In genomic region chr1:176852124-176852523, GRCh38 we compare ENCODE assay signal across 29 cellular contexts.
DNase-seq lines count a peak whose midpoint lies in the region; ATAC-seq, FAIRE-seq and TF ChIP-seq lines count a peak whose summit lies in the region.
"Had no signal": no experiment of that assay in that cellular context is flagged by ENCODE, and none has a peak within 500 bp of the region (broad histone marks: within the 10 kb centered on the region; RNA-seq: fewer than 3 reads in every experiment).

No MANE protein-coding gene starts in this region.

- H3K27ac ChIP-seq in K562 (ENCODE audit: extremely low read depth, low read depth, low read length) (no peak overlapping the region), upper lobe of left lung (no peak overlapping the region)
- H3K27ac ChIP-seq: 22Rv1; A549; BLaER1; BLaER1 treated with 17β-estradiol and CSF1 and Interleukin-3, amounts not matched to agents 10 nM and 100 nM; C4-2B had no signal

- ATAC-seq in K562 = no peak
- ATAC-seq in upper lobe of left lung (ENCODE audit: low FRiP score in 2 of 2) = no peak
- ATAC-seq: A549; CD8-positive, alpha-beta T cell had no signal

- no peak overlapping the region for H2AFZ ChIP-seq in K562 (ENCODE audit: low read depth, low read length)

- H3K9ac ChIP-seq in K562 (ENCODE audit: insufficient read depth in 1 of 2, low read depth in 2 of 2, low read length in 2 of 2) = no peak overlapping the region
- H3K9ac ChIP-seq: BLaER1; BLaER1 treated with 17β-estradiol and CSF1 and Interleukin-3, amounts not matched to agents 10 nM and 100 nM had no signal

- 82% methylated on average over 3 of the region's 3 CpGs for WGBS in K562 (ENCODE audit: insufficient coverage, low coverage, missing lambda C conversion rate)
- WGBS in upper lobe of left lung, 2 donors = 89% methylated on average over 3 of the region's 3 CpGs

- H4K20me1 ChIP-seq in K562 (replicated peaks; ENCODE audit: control insufficient read depth, insufficient read depth, low read length) = no peaks in the 10 kb centered on the region
- H4K20me1 ChIP-seq: BLaER1; BLaER1 treated with 17β-estradiol and CSF1 and Interleukin-3, amounts not matched to agents 10 nM and 100 nM had no signal

- H3K4me1 ChIP-seq in K562 (replicated peaks in 1 of 2; ENCODE audit: control insufficient read depth in 2 of 2, insufficient read depth in 2 of 2, low read length in 2 of 2) (peaks cover 12 to 32% of the 10 kb centered on the region in 2 experiments), upper lobe of left lung (no peaks in the 10 kb centered on the region)
- H3K4me1 ChIP-seq: A549; BLaER1; BLaER1 treated with 17β-estradiol and CSF1 and Interleukin-3, amounts not matched to agents 10 nM and 100 nM; Caco-2 had no signal

- in situ Hi-C loops in K562 (cut with MboI) = no loop called here

- CTCF ChIA-PET in K562 (lab: Yijun Ruan, JAX; ENCODE audit: low intra/inter-chr PET ratio) = no interaction called here

- H3K9me1 ChIP-seq in K562 (ENCODE audit: control insufficient read depth, insufficient read depth, low read length) = no peaks in the 10 kb centered on the region

- POLR2A ChIA-PET in K562 (lab: Yijun Ruan, JAX) = no interaction called here

- no peak for TF ChIP-seq RAD21 in K562 (CRISPR knock-in tag; conservative IDR thresholded peaks at IDR 0.05 in 1 of 2, IDR thresholded peaks at IDR 0.05 in 1 of 2)

- H3K36me3 ChIP-seq in K562 (ENCODE audit: control insufficient read depth, insufficient read depth, low read length) (no peaks in the 10 kb centered on the region), upper lobe of left lung (no peaks in the 10 kb centered on the region)
- H3K36me3 ChIP-seq: BE2C; BLaER1; BLaER1 treated with 17β-estradiol and CSF1 and Interleukin-3, amounts not matched to agents 10 nM and 100 nM had no signal

- H3K27me3 ChIP-seq in K562 (ENCODE audit: control insufficient read depth in 2 of 2, insufficient read depth in 2 of 2, low read length in 2 of 2) (no peaks in the 10 kb centered on the region), upper lobe of left lung (no peaks in the 10 kb centered on the region)
- H3K27me3 ChIP-seq: BE2C; BLaER1; BLaER1 treated with 17β-estradiol and CSF1 and Interleukin-3, amounts not matched to agents 10 nM and 100 nM had no signal

- intact Hi-C loops in K562 (cut with micrococcal nuclease) = no loop called here

- H3K4me3 ChIP-seq in K562 (no peak overlapping the region), upper lobe of left lung (no peak overlapping the region)
- H3K4me3 ChIP-seq: A549; BLaER1; BLaER1 treated with 17β-estradiol and CSF1 and Interleukin-3, amounts not matched to agents 10 nM and 100 nM had no signal

- no TSS peak for BruUV-seq in K562 (replicated peaks; lab: Mats Ljungman, UMichigan)

- FAIRE-seq in K562 (lab: Jason Lieb, UNC) = no peak
- FAIRE-seq: A204.1, A549, D721Med had no signal

- TF ChIP-seq EP300 in K562 (IDR thresholded peaks at IDR 0.05; ENCODE audit: low read length) (no peak), upper lobe of left lung (IDR thresholded peaks at IDR 0.05) (no peak)

- TF ChIP-seq CTCF in K562 (IDR thresholded peaks at IDR 0.05 in 2 of 3, conservative IDR thresholded peaks at IDR 0.05 in 1 of 3; ENCODE audit: insufficient read depth in 2 of 3, low read depth in 1 of 3, low read length in 3 of 3) (no peak), upper lobe of left lung (IDR thresholded peaks at IDR 0.05) (no peak)

- TF ChIP-seq POLR2A in K562 (conservative IDR thresholded peaks at IDR 0.05) (no peak), upper lobe of left lung (IDR thresholded peaks at IDR 0.05) (no peak)

- H3K79me2 ChIP-seq in K562 (ENCODE audit: control insufficient read depth, insufficient read depth, low read length) = no peaks in the 10 kb centered on the region

- DNase-seq in K562 (ENCODE audit: extremely low read depth in 1 of 4, low spot score in 3 of 4) = no peak
- no peak for DNase-seq in upper lobe of left lung
- DNase-seq: 8988T; ACHN; AML-193; BE2C; C1 segment of cervical spinal cord; Caco-2; Calu3; CD4-positive, alpha-beta memory T cell; CD4-positive, alpha-beta T cell; CD4-positive, CD25-positive, alpha-beta regulatory T cell; CD8-positive, alpha-beta memory T cell; CD8-positive, alpha-beta T cell; COR-L47; DMS 273 treated with DMSO at 0.1 percent for 48 hours; DMS153; DMS53; DMS79; DMS79 treated with DMSO at 0.1 percent for 48 hours; DND-41; EL had no signal

- H3K9me3 ChIP-seq in K562 (replicated peaks; ENCODE audit: control insufficient read depth, insufficient read depth, low read depth, low read length) (no peaks in the 10 kb centered on the region), upper lobe of left lung (no peaks in the 10 kb centered on the region)
- H3K9me3 ChIP-seq: A549; BE2C; BLaER1; BLaER1 treated with 17β-estradiol and CSF1 and Interleukin-3, amounts not matched to agents 10 nM and 100 nM; Caco-2 had no signal

- H3K4me2 ChIP-seq in K562 (ENCODE audit: insufficient read depth, low read length) = no peak overlapping the region
- H3K4me2 ChIP-seq: A549; BLaER1; BLaER1 treated with 17β-estradiol and CSF1 and Interleukin-3, amounts not matched to agents 10 nM and 100 nM had no signal

TF ChIP-seq in K562, 482 proteins besides CTCF, POLR2A, EP300 and RAD21:
- TF ChIP-seq, protein P1, sequence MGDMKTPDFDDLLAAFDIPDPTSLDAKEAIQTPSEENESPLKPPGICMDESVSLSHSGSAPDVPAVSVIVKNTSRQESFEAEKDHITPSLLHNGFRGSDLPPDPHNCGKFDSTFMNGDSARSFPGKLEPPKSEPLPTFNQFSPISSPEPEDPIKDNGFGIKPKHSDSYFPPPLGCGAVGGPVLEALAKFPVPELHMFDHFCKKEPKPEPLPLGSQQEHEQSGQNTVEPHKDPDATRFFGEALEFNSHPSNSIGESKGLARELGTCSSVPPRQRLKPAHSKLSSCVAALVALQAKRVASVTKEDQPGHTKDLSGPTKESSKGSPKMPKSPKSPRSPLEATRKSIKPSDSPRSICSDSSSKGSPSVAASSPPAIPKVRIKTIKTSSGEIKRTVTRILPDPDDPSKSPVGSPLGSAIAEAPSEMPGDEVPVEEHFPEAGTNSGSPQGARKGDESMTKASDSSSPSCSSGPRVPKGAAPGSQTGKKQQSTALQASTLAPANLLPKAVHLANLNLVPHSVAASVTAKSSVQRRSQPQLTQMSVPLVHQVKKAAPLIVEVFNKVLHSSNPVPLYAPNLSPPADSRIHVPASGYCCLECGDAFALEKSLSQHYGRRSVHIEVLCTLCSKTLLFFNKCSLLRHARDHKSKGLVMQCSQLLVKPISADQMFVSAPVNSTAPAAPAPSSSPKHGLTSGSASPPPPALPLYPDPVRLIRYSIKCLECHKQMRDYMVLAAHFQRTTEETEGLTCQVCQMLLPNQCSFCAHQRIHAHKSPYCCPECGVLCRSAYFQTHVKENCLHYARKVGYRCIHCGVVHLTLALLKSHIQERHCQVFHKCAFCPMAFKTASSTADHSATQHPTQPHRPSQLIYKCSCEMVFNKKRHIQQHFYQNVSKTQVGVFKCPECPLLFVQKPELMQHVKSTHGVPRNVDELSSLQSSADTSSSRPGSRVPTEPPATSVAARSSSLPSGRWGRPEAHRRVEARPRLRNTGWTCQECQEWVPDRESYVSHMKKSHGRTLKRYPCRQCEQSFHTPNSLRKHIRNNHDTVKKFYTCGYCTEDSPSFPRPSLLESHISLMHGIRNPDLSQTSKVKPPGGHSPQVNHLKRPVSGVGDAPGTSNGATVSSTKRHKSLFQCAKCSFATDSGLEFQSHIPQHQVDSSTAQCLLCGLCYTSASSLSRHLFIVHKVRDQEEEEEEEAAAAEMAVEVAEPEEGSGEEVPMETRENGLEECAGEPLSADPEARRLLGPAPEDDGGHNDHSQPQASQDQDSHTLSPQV (IDR thresholded peaks at IDR 0.05) = no peak
- no peak for TF ChIP-seq MIER1 (IDR thresholded peaks at IDR 0.05; ENCODE audit: low read depth)
- no peak for TF ChIP-seq IFI16 (CRISPR knock-in tag; IDR thresholded peaks at IDR 0.05)
- TF ChIP-seq BCOR (IDR thresholded peaks at IDR 0.05) = peak; percentile 50; the same call in 1 of the 2 replicates
- TF ChIP-seq RBM25 (IDR thresholded peaks at IDR 0.05; ENCODE audit: low read depth, low read length, severe bottlenecking) = peak; percentile 89
